Comparison of ENCODE assay signal across 21 cellular contexts in the genomic region with DNA sequence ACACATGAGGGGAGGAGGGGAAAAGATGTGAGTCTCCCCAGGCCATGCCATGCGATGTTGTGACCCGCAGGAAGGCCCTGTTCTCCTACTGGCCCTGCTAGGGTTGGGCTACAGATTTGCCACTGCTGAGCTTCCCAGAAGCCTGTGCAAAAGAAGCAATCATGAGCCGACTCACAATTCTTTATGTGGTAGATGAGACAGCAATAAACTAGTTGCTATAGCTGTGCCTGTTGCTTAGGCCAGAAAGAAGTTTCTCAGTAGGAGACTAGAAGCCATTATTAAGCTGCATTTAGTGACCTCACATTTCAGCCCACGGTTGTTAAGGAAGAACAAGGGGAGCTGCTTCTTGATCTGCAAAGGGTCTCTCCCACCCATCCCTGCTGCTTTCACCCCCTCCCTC.
DNase-seq lines count a peak whose midpoint lies in the region; FAIRE-seq and TF ChIP-seq lines count a peak whose summit lies in the region.
"Had no signal": no experiment of that assay in that cellular context is flagged by ENCODE, and none has a peak within 500 bp of the region (broad histone marks: within the 10 kb centered on the region; RNA-seq: fewer than 3 reads in every experiment).

No MANE protein-coding gene starts in this region.

- no peak overlapping the region for H3K4me3 ChIP-seq in BLaER1 treated with 17β-estradiol and CSF1 and Interleukin-3, amounts not matched to agents 10 nM and 100 nM
- H3K4me3 ChIP-seq in NB4 (ENCODE audit: low read depth, low read length): no peak overlapping the region
- H3K4me3 ChIP-seq in keratinocyte (ENCODE audit: control insufficient read depth in 2 of 3, extremely low read depth in 1 of 3, insufficient read depth in 2 of 3, low read depth in 1 of 3, low read length in 3 of 3): no peak overlapping the region
- H3K4me3 ChIP-seq in osteoblast (ENCODE audit: insufficient read depth, low read length): no peak overlapping the region
- H3K4me3 ChIP-seq: K562, PC-9, SJCRH30 had no signal

- DNase-seq in NB4 (ENCODE audit: low read depth): peak; percentile 18
- DNase-seq in keratinocyte (ENCODE audit: low read depth, low spot score): no peak
- no peak for DNase-seq in osteoblast (ENCODE audit: insufficient read length, low spot score, missing footprints)
- DNase-seq in activated T-helper 2 cell treated with anti-CD3 and anti-CD28 coated beads, Interferon-gamma antibody, Interleukin-2, Interleukin-4, amounts not matched to agents 10 μg/mL and 5 μg/mL and 100 μg/mL, durations not matched to agents 14 hours and 24 hours and 36 hours (ENCODE audit: low spot score): no peak
- no peak for DNase-seq in ureter (ENCODE audit: low spot score)
- no peak for DNase-seq in SKM-1 (lab: John Stamatoyannopoulos, UW; ENCODE audit: unreplicated experiment)
- DNase-seq: Caco-2; CD4-positive, alpha-beta memory T cell; Kasumi-1; NCI-H1105; NCI-H1436 treated with DMSO at 0.1 percent for 48 hours; NCI-H1930; NCI-H446 treated with DMSO at 0.1 percent for 48 hours; NCI-H526; SJCRH30 had no signal

- no peak for TF ChIP-seq POLR2A in NB4 (IDR thresholded peaks at IDR 0.05; ENCODE audit: extremely low read depth, insufficient read length)

- H3K27ac ChIP-seq in BLaER1 treated with 17β-estradiol and CSF1 and Interleukin-3, amounts not matched to agents 10 nM and 100 nM: peak overlapping the region in 4 of 11 experiments; percentile 5 to 84 (median 49); a peak in 4 of 22 replicates
- H3K27ac ChIP-seq in keratinocyte (ENCODE audit: control insufficient read depth, insufficient read depth, low read length): no peak overlapping the region
- no peak overlapping the region for H3K27ac ChIP-seq in osteoblast (ENCODE audit: low read depth, low read length)
- H3K27ac ChIP-seq: PC-9, SJCRH30 had no signal

- peaks cover 47 to 95% (median 85%) of the 10 kb centered on the region in 10 experiments for H3K4me1 ChIP-seq in BLaER1 treated with 17β-estradiol and CSF1 and Interleukin-3, amounts not matched to agents 10 nM and 100 nM
- H3K4me1 ChIP-seq in keratinocyte (ENCODE audit: control insufficient read depth, extremely low read depth, insufficient read depth, low read length) (peaks cover 32% of the 10 kb centered on the region), osteoblast (ENCODE audit: insufficient read depth, low read length) (peaks cover 8% of the 10 kb centered on the region)
- H3K4me1 ChIP-seq: Caco-2 had no signal

- no peak for TF ChIP-seq CTCF in NB4 (IDR thresholded peaks at IDR 0.05; ENCODE audit: low read depth, low read length)
- TF ChIP-seq CTCF in keratinocyte (optimal IDR thresholded peaks at IDR 0.05 in 1 of 3, IDR thresholded peaks at IDR 0.05 in 1 of 3, conservative IDR thresholded peaks at IDR 0.05 in 1 of 3; ENCODE audit: extremely low read depth in 1 of 3, insufficient read depth in 2 of 3, low read length in 3 of 3): no peak
- no peak for TF ChIP-seq CTCF in osteoblast (IDR thresholded peaks at IDR 0.05; ENCODE audit: extremely low read depth, low read depth, low read length)

- H3K9me3 Mint-ChIP-seq in activated naive CD8-positive, alpha-beta T cell (ENCODE audit: low read depth): no peaks in the 10 kb centered on the region
- no peaks in the 10 kb centered on the region for H3K9me3 Mint-ChIP-seq in activated T-helper 2 cell treated with anti-CD3 and anti-CD28 coated beads, Interferon-gamma antibody, Interleukin-2, Interleukin-4, amounts not matched to agents 10 μg/mL and 5 μg/mL and 100 μg/mL, durations not matched to agents 14 hours and 24 hours and 36 hours

- H3K4me3 Mint-ChIP-seq in activated naive CD8-positive, alpha-beta T cell: no peak overlapping the region
- no peak overlapping the region for H3K4me3 Mint-ChIP-seq in activated T-helper 2 cell treated with anti-CD3 and anti-CD28 coated beads, Interferon-gamma antibody, Interleukin-2, Interleukin-4, amounts not matched to agents 10 μg/mL and 5 μg/mL and 100 μg/mL, durations not matched to agents 14 hours and 24 hours and 36 hours (ENCODE audit: low read depth)
- H3K4me3 Mint-ChIP-seq: CD4-positive, alpha-beta memory T cell had no signal

- no peak overlapping the region for H3K9ac ChIP-seq in BLaER1 treated with 17β-estradiol and CSF1 and Interleukin-3, amounts not matched to agents 10 nM and 100 nM
- H3K9ac ChIP-seq in keratinocyte (ENCODE audit: control insufficient read depth, extremely low read depth, insufficient read depth, low read length): no peak overlapping the region

- H3K9me3 ChIP-seq in BLaER1 treated with 17β-estradiol and CSF1 and Interleukin-3, amounts not matched to agents 10 nM and 100 nM (replicated peaks in 1 of 11): no peaks in the 10 kb centered on the region; a peak in 1 of 22 replicates
- H3K9me3 ChIP-seq in keratinocyte (ENCODE audit: control insufficient read depth, low read depth, low read length) (no peaks in the 10 kb centered on the region), osteoblast (ENCODE audit: low read depth, low read length) (no peaks in the 10 kb centered on the region)
- H3K9me3 ChIP-seq: Caco-2, SJCRH30 had no signal

- no peaks in the 10 kb centered on the region for H3K9me1 ChIP-seq in keratinocyte (ENCODE audit: control insufficient read depth, extremely low read depth, insufficient read depth, low read length)

- H3K79me2 ChIP-seq in keratinocyte (ENCODE audit: control insufficient read depth, insufficient read depth, low read length) (peaks cover 3% of the 10 kb centered on the region), osteoblast (ENCODE audit: insufficient read depth, low read length) (no peaks in the 10 kb centered on the region)

- FAIRE-seq in keratinocyte (lab: Jason Lieb, UNC): peak; percentile 20
- FAIRE-seq: G401.6, HepG2, K562 had no signal

- H4K20me1 ChIP-seq in BLaER1 treated with 17β-estradiol and CSF1 and Interleukin-3, amounts not matched to agents 10 nM and 100 nM: peaks cover 0 to 96% (median 26%) of the 10 kb centered on the region in 11 experiments; a peak in 13 of 22 replicates
- no peaks in the 10 kb centered on the region for H4K20me1 ChIP-seq in keratinocyte (ENCODE audit: control insufficient read depth, extremely low read depth, insufficient read depth, low read length)
- no peaks in the 10 kb centered on the region for H4K20me1 ChIP-seq in osteoblast (ENCODE audit: insufficient read depth, low read length)

- peaks cover 20% of the 10 kb centered on the region for H3K36me3 Mint-ChIP-seq in activated naive CD8-positive, alpha-beta T cell
- H3K36me3 Mint-ChIP-seq in activated T-helper 2 cell treated with anti-CD3 and anti-CD28 coated beads, Interferon-gamma antibody, Interleukin-2, Interleukin-4, amounts not matched to agents 10 μg/mL and 5 μg/mL and 100 μg/mL, durations not matched to agents 14 hours and 24 hours and 36 hours (ENCODE audit: low read depth): peaks cover 23% of the 10 kb centered on the region

- peaks cover 0 to 8% (median 0%) of the 10 kb centered on the region in 11 experiments; a peak in 1 of 22 replicates for H3K36me3 ChIP-seq in BLaER1 treated with 17β-estradiol and CSF1 and Interleukin-3, amounts not matched to agents 10 nM and 100 nM
- no peaks in the 10 kb centered on the region for H3K36me3 ChIP-seq in keratinocyte (ENCODE audit: control insufficient read depth in 2 of 2, extremely low read depth in 1 of 2, insufficient read depth in 2 of 2, low read length in 2 of 2)
- no peaks in the 10 kb centered on the region for H3K36me3 ChIP-seq in osteoblast (ENCODE audit: insufficient read depth, low read length)
- H3K36me3 ChIP-seq: SJCRH30 had no signal

- H3K27ac Mint-ChIP-seq in activated naive CD8-positive, alpha-beta T cell: peak overlapping the region; percentile 19
- no peak overlapping the region for H3K27ac Mint-ChIP-seq in activated T-helper 2 cell treated with anti-CD3 and anti-CD28 coated beads, Interferon-gamma antibody, Interleukin-2, Interleukin-4, amounts not matched to agents 10 μg/mL and 5 μg/mL and 100 μg/mL, durations not matched to agents 14 hours and 24 hours and 36 hours

- dilution Hi-C loops in keratinocyte (cut with MboI; ENCODE audit: extremely low pct_ligation_motif_present, low sequenced_read_pairs): no loop called here

- H3K4me2 ChIP-seq in BLaER1 treated with 17β-estradiol and CSF1 and Interleukin-3, amounts not matched to agents 10 nM and 100 nM: peak overlapping the region in 10 of 11 experiments; percentile 12 to 90 (median 84); a peak in 18 of 22 replicates
- H3K4me2 ChIP-seq in keratinocyte (ENCODE audit: control insufficient read depth, extremely low read depth, insufficient read depth, low read depth, low read length) (no peak overlapping the region), osteoblast (ENCODE audit: insufficient read depth, low read length) (no peak overlapping the region)
- H3K4me2 ChIP-seq: PC-9 had no signal

- no peaks in the 10 kb centered on the region for H3K27me3 Mint-ChIP-seq in activated naive CD8-positive, alpha-beta T cell
- no peaks in the 10 kb centered on the region for H3K27me3 Mint-ChIP-seq in activated T-helper 2 cell treated with anti-CD3 and anti-CD28 coated beads, Interferon-gamma antibody, Interleukin-2, Interleukin-4, amounts not matched to agents 10 μg/mL and 5 μg/mL and 100 μg/mL, durations not matched to agents 14 hours and 24 hours and 36 hours (ENCODE audit: low read depth)
- H3K27me3 Mint-ChIP-seq: CD4-positive, alpha-beta memory T cell had no signal

- H2AFZ ChIP-seq in keratinocyte (ENCODE audit: control insufficient read depth, low read length): no peak overlapping the region
- H2AFZ ChIP-seq in osteoblast (ENCODE audit: low read length): no peak overlapping the region
- H2AFZ ChIP-seq: PC-9 had no signal

- H3K4me1 Mint-ChIP-seq in activated naive CD8-positive, alpha-beta T cell (ENCODE audit: low read depth): peaks cover 88% of the 10 kb centered on the region
- peaks cover 83% of the 10 kb centered on the region for H3K4me1 Mint-ChIP-seq in activated T-helper 2 cell treated with anti-CD3 and anti-CD28 coated beads, Interferon-gamma antibody, Interleukin-2, Interleukin-4, amounts not matched to agents 10 μg/mL and 5 μg/mL and 100 μg/mL, durations not matched to agents 14 hours and 24 hours and 36 hours (ENCODE audit: low read depth)

- peaks cover 0 to 36% (median 0%) of the 10 kb centered on the region in 11 experiments; a peak in 6 of 22 replicates for H3K27me3 ChIP-seq in BLaER1 treated with 17β-estradiol and CSF1 and Interleukin-3, amounts not matched to agents 10 nM and 100 nM
- H3K27me3 ChIP-seq in keratinocyte (ENCODE audit: control insufficient read depth, extremely low read depth, insufficient read depth, low read length): no peaks in the 10 kb centered on the region
- H3K27me3 ChIP-seq in osteoblast (ENCODE audit: insufficient read depth, low read length): peaks cover 22% of the 10 kb centered on the region
- H3K27me3 ChIP-seq: SJCRH30 had no signal

- intact Hi-C loops in activated T-helper 2 cell treated with anti-CD3 and anti-CD28 coated beads, Interferon-gamma antibody, Interleukin-2, Interleukin-4, amounts not matched to agents 10 μg/mL and 5 μg/mL and 100 μg/mL, durations not matched to agents 14 hours and 24 hours and 36 hours (cut with micrococcal nuclease): no loop called here

Comparison
In these comparisons a context has a peak if more than half of its experiments do, and no peak if none do; other contexts are left out.
1. H3K4me2 ChIP-seq: peak in BLaER1 treated with 17β-estradiol and CSF1 and Interleukin-3, amounts not matched to agents 10 nM and 100 nM (10 of 11); none in keratinocyte (single experiment) and osteoblast (single experiment).